ENCODE assay signal across 8 cellular contexts in genomic region chr19:12400618-12401502, GRCh38. TPM values are rescaled to one million over a fixed set of nuclear protein-coding genes. Genes with fewer than 3 reads are reported as not detected.
DNase-seq lines count a peak whose midpoint lies in the region; ATAC-seq and TF ChIP-seq lines count a peak whose summit lies in the region.

ZNF799 (minus strand) TSS chr19:12401271; CDS start chr19:12401070, 201 bp downstream.

- TF ChIP-seq CTCF in AG09319 (IDR thresholded peaks at IDR 0.05; ENCODE audit: low read depth, low read length) (no peak; the same call in none of the 2 replicates), chondrocyte (IDR thresholded peaks at IDR 0.05) (peak; percentile 55)

- peak within 1 kb of the TSS; percentile 92 for H3K27ac Mint-ChIP-seq in chondrocyte (ENCODE audit: unreplicated experiment)

- H3K4me3 Mint-ChIP-seq in chondrocyte (ENCODE audit: unreplicated experiment) = peak within 1 kb of the TSS; percentile 91

- H3K9me3 Mint-ChIP-seq in chondrocyte (ENCODE audit: low read depth) = peaks cover 14% of the 10 kb centered on the region

- H3K4me1 Mint-ChIP-seq in chondrocyte (ENCODE audit: low read depth) = peaks cover 9% of the 10 kb centered on the region

- ATAC-seq in GM19025 (IDR thresholded peaks at IDR 0.05; ENCODE audit: low read depth, unreplicated experiment) = peak; percentile 91
- ATAC-seq in HG03342 (IDR thresholded peaks at IDR 0.05; ENCODE audit: unreplicated experiment) = peak; percentile 85

- no peaks in the 10 kb centered on the region for H3K27me3 Mint-ChIP-seq in chondrocyte (ENCODE audit: low read depth)

- DNase-seq in AG09319 (ENCODE audit: extremely low read depth, low read depth) = peak; percentile 84
- peak; percentile 87 to 92 for DNase-seq in NCI-H446 (lab: John Stamatoyannopoulos, UW)
- peak; percentile 72 for DNase-seq in activated CD4-positive, alpha-beta T cell treated with anti-CD3 and anti-CD28 coated beads for 1 hour
- DNase-seq in chondrocyte (ENCODE audit: low spot score) = peak; percentile 99
- DNase-seq in kidney tubule cell (ENCODE audit: low spot score) = peak; percentile 99
- peak; percentile 44 to 67 for DNase-seq in stimulated activated CD4-positive, alpha-beta T cell treated with anti-CD3 and anti-CD28 coated beads, Interleukin-1b, Interleukin-23, amount 100 ng/mL, for 1 hour (ENCODE audit: low read depth in 2 of 2)

- H3K36me3 Mint-ChIP-seq in chondrocyte (ENCODE audit: low read depth) = peaks cover 3% of the 10 kb centered on the region

RNA-seq across cellular contexts. Expression of gene ZNF799, which starts in this region (rescaled TPM):
- 2.0 to 3.7 TPM (median 2.3 TPM) in 3 replicates for total RNA-seq in chondrocyte

Comparison
In these comparisons a context has a peak if more than half of its experiments do, and no peak if none do; other contexts are left out.
1. Peak in every context shown above with its lines: DNase-seq and ATAC-seq.